8 cellular contexts compared by ENCODE assay signal in the genomic region with DNA sequence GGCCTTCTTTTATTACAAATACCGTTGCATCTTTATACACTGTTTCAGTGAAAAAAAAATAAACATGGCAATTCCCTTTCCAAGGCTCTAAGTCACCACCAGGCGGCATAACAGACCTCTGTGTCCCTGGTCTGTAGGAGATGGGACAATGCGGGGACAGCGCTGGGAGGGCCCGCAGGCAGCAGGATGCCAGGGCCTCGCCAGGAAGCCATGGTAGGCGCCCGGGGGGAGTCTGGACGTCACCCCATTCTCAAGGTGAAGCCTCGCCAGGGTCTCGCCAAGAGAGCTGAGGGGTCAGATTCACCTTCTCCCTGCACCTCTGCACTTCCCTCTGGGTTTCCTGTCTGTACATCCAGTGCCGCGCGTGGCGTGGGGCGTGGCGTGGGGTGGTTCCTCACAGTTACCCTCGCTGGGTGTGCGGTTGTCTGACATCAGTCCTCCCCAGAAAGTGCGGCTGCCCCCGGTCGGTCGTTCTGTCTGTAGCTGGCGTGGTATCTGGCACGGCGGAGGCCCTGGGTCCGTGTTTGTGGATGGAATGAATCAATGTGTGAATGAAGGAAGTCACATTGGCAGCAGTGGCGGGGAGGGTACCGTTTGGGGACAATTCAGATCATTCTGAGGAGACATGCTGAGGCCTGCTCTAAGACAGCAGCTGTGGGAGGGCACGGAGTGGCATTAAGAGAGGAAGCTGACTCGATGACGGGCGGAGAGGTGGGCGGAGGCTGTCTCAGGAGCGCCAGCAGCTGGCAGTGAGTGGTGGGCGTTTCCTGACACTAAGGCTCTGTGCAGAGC. TPM values are rescaled to one million over a fixed set of nuclear protein-coding genes. Genes with fewer than 3 reads are reported as not detected.
DNase-seq lines count a peak whose midpoint lies in the region; ATAC-seq and TF ChIP-seq lines count a peak whose summit lies in the region.

No MANE protein-coding gene starts in this region.

- no peaks in the 10 kb centered on the region for H3K9me2 ChIP-seq in Loucy (replicated peaks; ENCODE audit: low read depth, low read length)

- no peaks in the 10 kb centered on the region for H3K79me2 ChIP-seq in Loucy (ENCODE audit: insufficient read depth, low read length)

- H3K4me3 ChIP-seq in Loucy (ENCODE audit: low read length, poor library complexity, severe bottlenecking): peak overlapping the region; percentile 91
- 0 out of 2 replicates have a peak overlapping the region, but pooled peaks have one; percentile 3 for H3K4me3 ChIP-seq in SJCRH30
- no peak overlapping the region for H3K4me3 ChIP-seq in cardiac muscle cell
- H3K4me3 ChIP-seq in psoas muscle: peak overlapping the region; percentile 46
- H3K4me3 ChIP-seq in urinary bladder (ENCODE audit: low read depth, low read length): no peak overlapping the region

- TF ChIP-seq CTCF in Loucy (conservative IDR thresholded peaks at IDR 0.05; ENCODE audit: low read length) (peak; percentile 90), cardiac muscle cell (IDR thresholded peaks at IDR 0.05; ENCODE audit: low read depth, low read length) (peak; percentile 62), psoas muscle (IDR thresholded peaks at IDR 0.05) (peak; percentile 79)

- H3K27ac ChIP-seq in SJCRH30: peak overlapping the region; percentile 73
- H3K27ac ChIP-seq in cardiac muscle cell: no peak overlapping the region
- peak overlapping the region; percentile 93 for H3K27ac ChIP-seq in psoas muscle
- peak overlapping the region; percentile 43 for H3K27ac ChIP-seq in urinary bladder (ENCODE audit: low read depth)

- WGBS in psoas muscle, 3 donors: 27 to 41% (median 27%) methylated on average over 36 of the region's 36 CpGs
- WGBS in urinary bladder: 56% methylated on average over 36 of the region's 36 CpGs

- no peaks in the 10 kb centered on the region for H3K9me3 ChIP-seq in Loucy (ENCODE audit: insufficient read depth, low read depth, low read length)
- H3K9me3 ChIP-seq in SJCRH30 (replicated peaks): no peaks in the 10 kb centered on the region
- H3K9me3 ChIP-seq in cardiac muscle cell (ENCODE audit: low read depth): no peaks in the 10 kb centered on the region
- no peaks in the 10 kb centered on the region for H3K9me3 ChIP-seq in psoas muscle

- ATAC-seq in psoas muscle (peak; percentile 62 to 67 (median 62)), HG02973 (IDR thresholded peaks at IDR 0.05; ENCODE audit: unreplicated experiment) (no peak)

- no peaks in the 10 kb centered on the region for H3K27me3 ChIP-seq in Loucy (ENCODE audit: insufficient read depth, low read length, poor library complexity, severe bottlenecking)
- no peaks in the 10 kb centered on the region for H3K27me3 ChIP-seq in SJCRH30
- H3K27me3 ChIP-seq in cardiac muscle cell: no peaks in the 10 kb centered on the region
- H3K27me3 ChIP-seq in psoas muscle (ENCODE audit: insufficient read depth in 3 of 3, low read length in 2 of 3): no peaks in the 10 kb centered on the region

- H4K20me1 ChIP-seq in Loucy (ENCODE audit: insufficient read depth, low read length, poor library complexity, severe bottlenecking): no peaks in the 10 kb centered on the region

- peak overlapping the region; percentile 89 for H3K9ac ChIP-seq in Loucy (ENCODE audit: low read depth, low read length, poor library complexity, severe bottlenecking)

- H3F3A ChIP-seq in Loucy (ENCODE audit: low read depth): peaks cover 9% of the 10 kb centered on the region; the same call in 1 of the 2 replicates

- no peaks in the 10 kb centered on the region for H3K36me3 ChIP-seq in Loucy (ENCODE audit: insufficient read depth, low read length)
- H3K36me3 ChIP-seq in SJCRH30: no peaks in the 10 kb centered on the region
- H3K36me3 ChIP-seq in cardiac muscle cell: no peaks in the 10 kb centered on the region
- no peaks in the 10 kb centered on the region for H3K36me3 ChIP-seq in psoas muscle (ENCODE audit: insufficient read depth in 1 of 2, low read depth in 1 of 2)
- H3K36me3 ChIP-seq in urinary bladder (ENCODE audit: insufficient read depth): no peaks in the 10 kb centered on the region

- TF ChIP-seq POLR2A in GM18526 (IDR thresholded peaks at IDR 0.05; ENCODE audit: extremely low read depth, insufficient read length): peak; percentile 30

- peak overlapping the region; percentile 90 for H2AFZ ChIP-seq in Loucy (ENCODE audit: low read length)

- DNase-seq in SJCRH30 (peak; percentile 71 to 72), cardiac muscle cell (ENCODE audit: low read depth in 1 of 2, low spot score in 1 of 2) (peak; percentile 51 to 56), psoas muscle (peak; percentile 68 to 77)
- DNase-seq in activated naive CD4-positive, alpha-beta T cell (lab: John Stamatoyannopoulos, UW): peak; percentile 55 to 81 (median 70)

- H3K4me1 ChIP-seq in Loucy (ENCODE audit: insufficient read depth, low read length, poor library complexity, severe bottlenecking): peaks cover 75% of the 10 kb centered on the region
- peaks cover 54% of the 10 kb centered on the region for H3K4me1 ChIP-seq in SJCRH30
- H3K4me1 ChIP-seq in cardiac muscle cell (ENCODE audit: low read depth): peaks cover 28% of the 10 kb centered on the region
- peaks cover 83% of the 10 kb centered on the region for H3K4me1 ChIP-seq in psoas muscle
- no peaks in the 10 kb centered on the region for H3K4me1 ChIP-seq in urinary bladder (ENCODE audit: insufficient read depth)

- intact Hi-C loops in psoas muscle (cut with DNase I): loop anchor here (1.0 to 5.0 kb wide), 3 partner anchors 71 to 76 kb away; no protein-coding TSS in a partner anchor

- H3K4me2 ChIP-seq in Loucy (ENCODE audit: low read depth, low read length, poor library complexity, severe bottlenecking): peak overlapping the region; percentile 100

RNA-seq across cellular contexts. Expression of gene LRRFIP1, which starts 45.9 kb away (rescaled TPM):
- 53.3 and 61.5 TPM in 2 replicates for total RNA-seq in SJCRH30 (2014; rRNA removed; shearing (Covaris generic))
- 66.3 and 95.3 TPM in 2 replicates for total RNA-seq in cardiac muscle cell
- 90.9 and 125 TPM in 2 replicates for polyA plus RNA-seq in cardiac muscle cell
- total RNA-seq in psoas muscle: 100 to 1,000 TPM in 1 of 4 donors, 10 to 100 TPM in 3; 91.9 to 108 (median 93.4) TPM
- 10 to 100 TPM; 42.3 to 62.6 (median 50.4) TPM for polyA plus RNA-seq in psoas muscle
- total RNA-seq in urinary bladder: 77.5 TPM
- 120 TPM for polyA plus RNA-seq in urinary bladder

Comparison
In these comparisons a context has a peak if more than half of its experiments do, and no peak if none do; other contexts are left out.
1. H3K4me3 ChIP-seq: peak in Loucy (single experiment), SJCRH30 (single experiment) and psoas muscle (single experiment); none in cardiac muscle cell (single experiment) and urinary bladder (single experiment).
2. Peak in every context shown above with its lines, with median percentiles within 50 percentile points of each other: CTCF ChIP-seq and DNase-seq.